Comparison of ENCODE assay signal across 27 cellular contexts in the genomic region with DNA sequence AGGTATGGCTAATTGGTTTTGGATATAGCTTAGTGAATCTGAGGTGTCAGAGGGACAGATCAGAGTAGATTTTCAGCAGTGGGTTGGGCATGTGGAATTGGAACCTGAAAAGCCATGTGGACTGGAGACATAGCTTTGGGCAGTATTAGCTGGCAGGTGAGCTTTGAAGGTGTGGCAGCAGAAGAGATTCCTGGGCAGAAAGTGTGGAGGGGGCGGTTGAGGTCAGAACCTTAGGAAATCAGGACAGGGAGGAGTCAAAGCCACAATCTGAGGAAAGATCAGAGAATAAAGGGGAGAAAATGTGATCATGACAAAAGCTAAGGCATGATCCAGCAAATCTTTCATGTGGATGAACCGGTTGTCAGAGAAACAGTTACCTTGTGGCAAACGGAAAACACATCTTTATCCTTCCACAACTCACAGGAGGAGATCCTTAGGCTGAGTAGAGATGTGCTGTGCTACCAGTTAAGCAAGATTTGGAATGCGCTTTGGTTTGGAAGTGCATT. TPM values are rescaled to one million over a fixed set of nuclear protein-coding genes. Genes with fewer than 3 reads are reported as not detected.
"Had no signal": no experiment of that assay in that cellular context is flagged by ENCODE, and none has a peak within 500 bp of the region (broad histone marks: within the 10 kb centered on the region; RNA-seq: fewer than 3 reads in every experiment).

No MANE protein-coding gene starts in this region.

- H3K9ac ChIP-seq: parathyroid adenoma had no signal

- FAIRE-seq: frontal cortex, islet of Langerhans had no signal

- H3K79me2 ChIP-seq: parathyroid adenoma had no signal

- DNase-seq: activated B cell treated with CpG ODN at 0.5 μM for 24 hours; activated CD4-positive, alpha-beta memory T cell treated with anti-CD3 and anti-CD28 coated beads for 36 hours; activated CD4-positive, alpha-beta T cell treated with anti-CD3 and anti-CD28 coated beads for 4 hours; activated effector memory CD4-positive, alpha-beta T cell treated with Interleukin-2 at 50 U/mL for 16 hours; activated naive CD4-positive, alpha-beta T cell treated with anti-CD3 and anti-CD28 coated beads for 36 hours; activated naive CD8-positive, alpha-beta T cell treated with anti-CD3 and anti-CD28 coated beads, Interleukin-2, amount 10 ng/mL, durations not matched to agents 7 days and 5 days; activated T-cell treated with anti-CD3 and anti-CD28 coated beads, Interleukin-2, amount 50 U/mL, for 72 hours; amniotic stem cell; erythroblast; hypothalamus; left cardiac atrium; mucosa of descending colon; nephron progenitor cell; nucleus accumbens; right cardiac atrium; stimulated activated CD4-positive, alpha-beta T cell treated with anti-CD3 and anti-CD28 coated beads, Interleukin-12 subunit alpha, Interleukin-12 subunit beta, amount 100 ng/mL, for 4 hours; stimulated activated CD4-positive, alpha-beta T cell treated with anti-CD3 and anti-CD28 coated beads, Interleukin-4, amount 100 ng/mL, for 4 hours; substantia nigra; T-helper 1 cell had no signal

- ATAC-seq: activated T-cell treated with anti-CD3 and anti-CD28 coated beads, Interleukin-2, amount 50 U/mL, for 72 hours; mucosa of descending colon; right cardiac atrium had no signal

- H3K4me3 ChIP-seq: cardiac muscle cell, mucosa of descending colon, tibial nerve had no signal

- H3K27ac ChIP-seq: cardiac muscle cell, parathyroid adenoma, tibial nerve had no signal

- H3K9me3 ChIP-seq: mucosa of descending colon had no signal

- H3K4me3 Mint-ChIP-seq: activated B cell treated with CpG ODN at 0.5 μM for 24 hours; activated CD4-positive, alpha-beta memory T cell treated with anti-CD3 and anti-CD28 coated beads for 36 hours; activated naive CD4-positive, alpha-beta T cell treated with anti-CD3 and anti-CD28 coated beads for 36 hours; activated naive CD8-positive, alpha-beta T cell treated with anti-CD3 and anti-CD28 coated beads, Interleukin-2, amount 10 ng/mL, durations not matched to agents 7 days and 5 days; activated T-cell treated with anti-CD3 and anti-CD28 coated beads, Interleukin-2, amount 50 U/mL, for 72 hours; memory B cell; nephron progenitor cell; stimulated activated naive CD8-positive, alpha-beta T cell treated with anti-CD3 and anti-CD28 coated beads, Interleukin-15, Interleukin-2, amounts not matched to agents 100 ng/mL and 50 ng/mL, for 24 hours had no signal

- H3K36me3 ChIP-seq: cardiac muscle cell, tibial nerve had no signal

- H3K4me1 Mint-ChIP-seq: activated B cell treated with CpG ODN at 0.5 μM for 24 hours, memory B cell, nephron progenitor cell had no signal

- H3K27me3 Mint-ChIP-seq: activated CD4-positive, alpha-beta memory T cell treated with anti-CD3 and anti-CD28 coated beads for 36 hours; activated naive CD8-positive, alpha-beta T cell treated with anti-CD3 and anti-CD28 coated beads, Interleukin-2, amount 10 ng/mL, durations not matched to agents 7 days and 5 days; stimulated activated naive CD8-positive, alpha-beta T cell treated with anti-CD3 and anti-CD28 coated beads, Interleukin-15, Interleukin-2, amounts not matched to agents 100 ng/mL and 50 ng/mL, for 24 hours had no signal

- H3K27ac Mint-ChIP-seq: activated B cell treated with CpG ODN at 0.5 μM for 24 hours; activated CD4-positive, alpha-beta memory T cell treated with anti-CD3 and anti-CD28 coated beads for 36 hours; activated naive CD4-positive, alpha-beta T cell treated with anti-CD3 and anti-CD28 coated beads for 36 hours; activated naive CD8-positive, alpha-beta T cell treated with anti-CD3 and anti-CD28 coated beads, Interleukin-2, amount 10 ng/mL, durations not matched to agents 7 days and 5 days; activated T-cell treated with anti-CD3 and anti-CD28 coated beads, Interleukin-2, amount 50 U/mL, for 72 hours; memory B cell; nephron progenitor cell; stimulated activated naive CD8-positive, alpha-beta T cell treated with anti-CD3 and anti-CD28 coated beads, Interleukin-15, Interleukin-2, amounts not matched to agents 100 ng/mL and 50 ng/mL, for 24 hours had no signal

- H3K36me3 Mint-ChIP-seq: activated CD4-positive, alpha-beta memory T cell treated with anti-CD3 and anti-CD28 coated beads for 36 hours; memory B cell had no signal

- H3K27me3 ChIP-seq: cardiac muscle cell, tibial nerve had no signal

- H3K4me1 ChIP-seq: parathyroid adenoma had no signal

- H2AFZ ChIP-seq: parathyroid adenoma had no signal

RNA-seq across cellular contexts. Expression of gene PTGER2, which starts 56.3 kb away (rescaled TPM):
- total RNA-seq: cardiac muscle cell, pulmonary artery endothelial cell had no signal
- polyA plus RNA-seq: cardiac muscle cell had no signal
